ENCODE assay signal across 25 cellular contexts in the genomic region with DNA sequence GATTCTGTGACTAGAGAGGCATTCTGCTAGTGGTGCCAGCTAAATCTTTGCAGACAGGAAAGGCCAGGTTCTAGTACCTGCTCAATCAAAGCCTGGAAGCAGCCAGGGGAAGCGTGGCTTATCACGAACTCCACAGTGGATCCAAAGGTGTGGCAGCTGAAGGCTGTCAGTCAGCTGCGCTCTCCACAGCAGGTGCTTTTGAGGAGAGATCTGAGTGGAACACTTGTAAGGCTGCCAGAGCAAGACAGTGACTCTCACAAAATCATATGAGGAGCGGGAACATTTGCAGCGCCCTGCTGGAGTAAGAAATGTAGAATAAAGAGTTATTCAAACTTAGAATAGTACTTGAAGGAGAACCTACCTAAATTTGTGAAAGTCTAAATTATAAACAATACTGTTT.
"Had no signal": no experiment of that assay in that cellular context is flagged by ENCODE, and none has a peak within 500 bp of the region (broad histone marks: within the 10 kb centered on the region; RNA-seq: fewer than 3 reads in every experiment).

No MANE protein-coding gene starts in this region.

- H3K4me3 ChIP-seq: coronary artery, esophagus muscularis mucosa, gastroesophageal sphincter, heart left ventricle, left ventricle myocardium inferior, lower lobe of right lung, pancreas, smooth muscle cell, stomach, tibial artery, upper lobe of left lung had no signal

- ATAC-seq: foreskin keratinocyte; gastroesophageal sphincter; heart left ventricle; left colon; lower lobe of right lung; naive thymus-derived CD8-positive, alpha-beta T cell; pancreas; sciatic nerve; stimulated activated effector memory CD8-positive, alpha-beta T cell treated with anti-CD3 and anti-CD28 coated beads, Interleukin-12 subunit alpha, Interleukin-12 subunit beta, amount 100 ng/mL, for 72 hours had no signal

- H3K27me3 ChIP-seq: esophagus muscularis mucosa, foreskin keratinocyte, gastroesophageal sphincter, heart left ventricle, neutrophil, pancreas, stomach, tibial artery, upper lobe of left lung had no signal

- H3K4me1 ChIP-seq: foreskin keratinocyte had no signal

- DNase-seq: dermis blood vessel endothelial cell; effector memory CD4-positive, alpha-beta T cell; foreskin keratinocyte; hippocampal formation; left colon; left ventricle myocardium inferior; lower lobe of right lung; naive thymus-derived CD8-positive, alpha-beta T cell; nephron progenitor cell; pancreas; stimulated activated CD4-positive, alpha-beta T cell treated with anti-CD3 and anti-CD28 coated beads, Interleukin-12 subunit alpha, Interleukin-12 subunit beta, amount 100 ng/mL, for 4 hours; stimulated activated CD4-positive, alpha-beta T cell treated with anti-CD3 and anti-CD28 coated beads, Interleukin-1b, Interleukin-23, amount 100 ng/mL, for 48 hours; stimulated activated CD4-positive, alpha-beta T cell treated with anti-CD3 and anti-CD28 coated beads, Interleukin-4, amount 100 ng/mL, for 24 hours; stimulated activated naive CD4-positive, alpha-beta T cell treated with Interleukin-2 at 50 U/mL for 16 hours; stomach; tibial artery; upper lobe of left lung had no signal

- H3K4me2 ChIP-seq: smooth muscle cell had no signal

- H3K27ac ChIP-seq: coronary artery, esophagus muscularis mucosa, foreskin keratinocyte, gastroesophageal sphincter, heart left ventricle, left ventricle myocardium inferior, lower lobe of right lung, neutrophil, pancreas, stomach, tibial artery, upper lobe of left lung had no signal

- H3K9me3 ChIP-seq: esophagus muscularis mucosa, gastroesophageal sphincter, heart left ventricle, left ventricle myocardium inferior, lower lobe of right lung, neutrophil, pancreas, stomach, tibial artery, upper lobe of left lung had no signal

- H3K36me3 ChIP-seq: gastroesophageal sphincter, left ventricle myocardium inferior, lower lobe of right lung, neutrophil, pancreas, stomach, tibial artery, upper lobe of left lung had no signal
